In genomic region chrX:31705816-31706215, GRCh38 we compare ENCODE assay signal across 7 cellular contexts.
"Had no signal": no experiment of that assay in that cellular context is flagged by ENCODE, and none has a peak within 500 bp of the region (broad histone marks: within the 10 kb centered on the region; RNA-seq: fewer than 3 reads in every experiment).

No MANE protein-coding gene starts in this region.

- H3K4me3 ChIP-seq: K562 had no signal

- ATAC-seq: HepG2, K562 had no signal

- H3K27ac ChIP-seq: HL-60, KMS-11 had no signal

- DNase-seq: IMR-90, KBM-7, KG1 had no signal
